ENCODE assay signal across 1 cellular context in genomic region chr1:151047591-151047924, GRCh38.
TF ChIP-seq lines count a peak whose summit lies in the region.

A gene with protein sequence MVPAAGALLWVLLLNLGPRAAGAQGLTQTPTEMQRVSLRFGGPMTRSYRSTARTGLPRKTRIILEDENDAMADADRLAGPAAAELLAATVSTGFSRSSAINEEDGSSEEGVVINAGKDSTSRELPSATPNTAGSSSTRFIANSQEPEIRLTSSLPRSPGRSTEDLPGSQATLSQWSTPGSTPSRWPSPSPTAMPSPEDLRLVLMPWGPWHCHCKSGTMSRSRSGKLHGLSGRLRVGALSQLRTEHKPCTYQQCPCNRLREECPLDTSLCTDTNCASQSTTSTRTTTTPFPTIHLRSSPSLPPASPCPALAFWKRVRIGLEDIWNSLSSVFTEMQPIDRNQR (plus strand): TSS chr1:151047751. CDS start chr1:151047848, 97 bp downstream.

TF ChIP-seq in HepG2, 621 proteins besides CTCF, POLR2A, EP300 and RAD21 (continued from another document):
- TF ChIP-seq AHDC1 (CRISPR knock-in tag; IDR thresholded peaks at IDR 0.05; ENCODE audit: borderline replicate concordance): no peak
